In the genomic region with DNA sequence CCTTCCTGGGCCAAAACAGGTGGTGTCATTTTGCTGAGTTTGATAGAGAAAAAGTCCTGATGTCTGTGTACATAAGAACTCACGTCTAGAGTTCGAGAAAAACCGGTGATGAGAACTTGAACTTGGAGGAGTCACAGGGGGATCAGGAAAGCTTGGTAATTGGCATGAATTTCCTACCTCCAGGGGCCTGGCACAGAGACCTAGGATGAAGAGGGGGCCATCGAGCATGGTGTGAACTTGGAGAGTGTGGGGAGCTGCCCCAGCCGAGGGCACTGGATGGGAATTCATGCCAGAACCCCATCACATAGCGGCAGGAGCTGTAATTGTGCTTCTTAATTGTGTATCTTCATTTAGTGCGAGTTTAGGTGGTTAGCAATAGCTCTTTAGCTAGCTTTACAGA, we compare ENCODE assay signal across 17 cellular contexts.
DNase-seq lines count a peak whose midpoint lies in the region; ATAC-seq, FAIRE-seq and TF ChIP-seq lines count a peak whose summit lies in the region.
"Had no signal": no experiment of that assay in that cellular context is flagged by ENCODE, and none has a peak within 500 bp of the region (broad histone marks: within the 10 kb centered on the region; RNA-seq: fewer than 3 reads in every experiment).

No MANE protein-coding gene starts in this region.

- no peak for FAIRE-seq in astrocyte (lab: Jason Lieb, UNC)
- FAIRE-seq in keratinocyte (lab: Jason Lieb, UNC): no peak
- FAIRE-seq: GM12878 had no signal

- H3K9me1 ChIP-seq in keratinocyte (ENCODE audit: control insufficient read depth, extremely low read depth, insufficient read depth, low read length): no peaks in the 10 kb centered on the region

- H3K27ac ChIP-seq in astrocyte (ENCODE audit: low read depth, low read length): no peak overlapping the region
- H3K27ac ChIP-seq in keratinocyte (ENCODE audit: control insufficient read depth, insufficient read depth, low read length): no peak overlapping the region
- peak overlapping the region; percentile 46 to 79 for H3K27ac ChIP-seq in thoracic aorta
- H3K27ac ChIP-seq: left lung had no signal

- H4K20me1 ChIP-seq in astrocyte (ENCODE audit: insufficient read depth, low read length) (peaks cover 77% of the 10 kb centered on the region), keratinocyte (ENCODE audit: control insufficient read depth, extremely low read depth, insufficient read depth, low read length) (peaks cover 8% of the 10 kb centered on the region)

- H3K36me3 Mint-ChIP-seq in HFFc6 (ENCODE audit: low read depth): no peaks in the 10 kb centered on the region
- H3K36me3 Mint-ChIP-seq in astrocyte (ENCODE audit: low read depth, unreplicated experiment): peaks cover 3% of the 10 kb centered on the region
- H3K36me3 Mint-ChIP-seq: naive B cell had no signal

- H3K4me2 ChIP-seq in astrocyte (ENCODE audit: low read length) (peak overlapping the region; percentile 78), keratinocyte (ENCODE audit: control insufficient read depth, extremely low read depth, insufficient read depth, low read depth, low read length) (peak overlapping the region; percentile 94)

- H3K27ac Mint-ChIP-seq in HFFc6 (peak overlapping the region; percentile 83), astrocyte (ENCODE audit: unreplicated experiment) (no peak overlapping the region)
- H3K27ac Mint-ChIP-seq: activated CD4-positive, alpha-beta memory T cell treated with anti-CD3 and anti-CD28 coated beads, Interleukin-2, amount 10 ng/mL, durations not matched to agents 7 days and 5 days; activated naive CD8-positive, alpha-beta T cell treated with anti-CD3 and anti-CD28 coated beads, Interleukin-2, amount 50 U/mL, for 24 hours had no signal

- H2AFZ ChIP-seq in astrocyte (ENCODE audit: low read depth, low read length) (no peak overlapping the region), keratinocyte (ENCODE audit: control insufficient read depth, low read length) (peak overlapping the region; percentile 58)

- ATAC-seq in thoracic aorta (ENCODE audit: insufficient number of reproducible peaks, low FRiP score, low read depth) (no peak), GM21515 (IDR thresholded peaks at IDR 0.05; ENCODE audit: unreplicated experiment) (no peak)
- ATAC-seq: activated naive CD8-positive, alpha-beta T cell treated with anti-CD3 and anti-CD28 coated beads, Interleukin-2, amount 50 U/mL, for 24 hours; GM12878; left lung had no signal

- H3K4me1 Mint-ChIP-seq in HFFc6 (ENCODE audit: low read depth) (peaks cover 26% of the 10 kb centered on the region), astrocyte (ENCODE audit: low read depth, unreplicated experiment) (peaks cover 3% of the 10 kb centered on the region)

- no peaks in the 10 kb centered on the region for H3K36me3 ChIP-seq in astrocyte (ENCODE audit: insufficient read depth, low read length)
- H3K36me3 ChIP-seq in keratinocyte (ENCODE audit: control insufficient read depth in 2 of 2, extremely low read depth in 1 of 2, insufficient read depth in 2 of 2, low read length in 2 of 2): no peaks in the 10 kb centered on the region
- no peaks in the 10 kb centered on the region for H3K36me3 ChIP-seq in thoracic aorta
- H3K36me3 ChIP-seq: left lung had no signal

- H3K4me3 ChIP-seq in astrocyte (ENCODE audit: insufficient read depth, low read depth, low read length): peak overlapping the region; percentile 25
- peak overlapping the region in 2 of 3 experiments; percentile 49 to 70 for H3K4me3 ChIP-seq in keratinocyte (ENCODE audit: control insufficient read depth in 2 of 3, extremely low read depth in 1 of 3, insufficient read depth in 2 of 3, low read depth in 1 of 3, low read length in 3 of 3)
- peak overlapping the region; percentile 74 for H3K4me3 ChIP-seq in thoracic aorta
- H3K4me3 ChIP-seq: GM12878, left lung had no signal

- H3K27me3 ChIP-seq in astrocyte (ENCODE audit: insufficient read depth, low read length) (no peaks in the 10 kb centered on the region), keratinocyte (ENCODE audit: control insufficient read depth, extremely low read depth, insufficient read depth, low read length) (no peaks in the 10 kb centered on the region), thoracic aorta (replicated peaks; ENCODE audit: insufficient read depth) (no peaks in the 10 kb centered on the region)
- H3K27me3 ChIP-seq: left lung had no signal

- H3K79me2 ChIP-seq in astrocyte (ENCODE audit: insufficient read depth, low read length) (peaks cover 55% of the 10 kb centered on the region), keratinocyte (ENCODE audit: control insufficient read depth, insufficient read depth, low read length) (peaks cover 20% of the 10 kb centered on the region)

- H3K9me3 Mint-ChIP-seq in HFFc6 (no peaks in the 10 kb centered on the region), astrocyte (ENCODE audit: unreplicated experiment) (no peaks in the 10 kb centered on the region)
- H3K9me3 Mint-ChIP-seq: activated CD4-positive, alpha-beta memory T cell treated with anti-CD3 and anti-CD28 coated beads, Interleukin-2, amount 10 ng/mL, durations not matched to agents 7 days and 5 days; activated naive CD8-positive, alpha-beta T cell treated with anti-CD3 and anti-CD28 coated beads, Interleukin-2, amount 50 U/mL, for 24 hours; naive B cell had no signal

- H3K9me3 ChIP-seq in astrocyte (ENCODE audit: insufficient read depth, low read depth, low read length): no peaks in the 10 kb centered on the region
- H3K9me3 ChIP-seq in keratinocyte (ENCODE audit: control insufficient read depth, low read depth, low read length): no peaks in the 10 kb centered on the region
- H3K9me3 ChIP-seq in thoracic aorta: no peaks in the 10 kb centered on the region
- H3K9me3 ChIP-seq: left lung had no signal

- H3K9ac ChIP-seq in astrocyte (ENCODE audit: low read length) (peak overlapping the region; percentile 50), keratinocyte (ENCODE audit: control insufficient read depth, extremely low read depth, insufficient read depth, low read length) (peak overlapping the region; percentile 56)

- H3K4me1 ChIP-seq in astrocyte (ENCODE audit: insufficient read depth, low read length) (peaks cover 21% of the 10 kb centered on the region), keratinocyte (ENCODE audit: control insufficient read depth, extremely low read depth, insufficient read depth, low read length) (peaks cover 12% of the 10 kb centered on the region), thoracic aorta (ENCODE audit: control insufficient read depth in 1 of 2, low read depth in 2 of 2) (peaks cover 37 to 67% of the 10 kb centered on the region in 2 donors)

- TF ChIP-seq CTCF in HFFc6 (IDR thresholded peaks at IDR 0.05) (no peak), astrocyte (IDR thresholded peaks at IDR 0.05; ENCODE audit: insufficient read depth, low read depth, low read length) (no peak), keratinocyte (optimal IDR thresholded peaks at IDR 0.05 in 1 of 3, IDR thresholded peaks at IDR 0.05 in 1 of 3, conservative IDR thresholded peaks at IDR 0.05 in 1 of 3; ENCODE audit: extremely low read depth in 1 of 3, insufficient read depth in 2 of 3, low read length in 3 of 3) (no peak), thoracic aorta (IDR thresholded peaks at IDR 0.05) (no peak)

- dilution Hi-C loops in keratinocyte (cut with MboI; ENCODE audit: extremely low pct_ligation_motif_present, low sequenced_read_pairs): no loop called here

- H3K27me3 Mint-ChIP-seq in HFFc6 (ENCODE audit: insufficient read depth): peaks cover 2% of the 10 kb centered on the region
- H3K27me3 Mint-ChIP-seq in astrocyte (ENCODE audit: low read depth, unreplicated experiment): no peaks in the 10 kb centered on the region
- H3K27me3 Mint-ChIP-seq: activated CD4-positive, alpha-beta memory T cell treated with anti-CD3 and anti-CD28 coated beads, Interleukin-2, amount 10 ng/mL, durations not matched to agents 7 days and 5 days; activated naive CD8-positive, alpha-beta T cell treated with anti-CD3 and anti-CD28 coated beads, Interleukin-2, amount 50 U/mL, for 24 hours; naive B cell had no signal

- H3K4me3 Mint-ChIP-seq in HFFc6 (peak overlapping the region; percentile 84), astrocyte (ENCODE audit: unreplicated experiment) (no peak overlapping the region)
- H3K4me3 Mint-ChIP-seq: activated CD4-positive, alpha-beta memory T cell treated with anti-CD3 and anti-CD28 coated beads, Interleukin-2, amount 10 ng/mL, durations not matched to agents 7 days and 5 days; activated naive CD8-positive, alpha-beta T cell treated with anti-CD3 and anti-CD28 coated beads, Interleukin-2, amount 50 U/mL, for 24 hours; naive B cell had no signal

- no peak for DNase-seq in HFFc6
- DNase-seq in astrocyte (ENCODE audit: low read depth): no peak
- DNase-seq in keratinocyte (ENCODE audit: low read depth, low spot score): no peak
- DNase-seq in thoracic aorta (ENCODE audit: low spot score): no peak
- DNase-seq in iPS-NIHi7 (ENCODE audit: extremely low spot score): no peak
- no peak for DNase-seq in GM19240 (ENCODE audit: insufficient read length, low spot score)
- DNase-seq in occipital lobe (lab: John Stamatoyannopoulos, UW): no peak
- DNase-seq: activated CD4-positive, alpha-beta memory T cell treated with anti-CD3 and anti-CD28 coated beads, Interleukin-2, amount 10 ng/mL, durations not matched to agents 7 days and 5 days; activated naive CD8-positive, alpha-beta T cell treated with anti-CD3 and anti-CD28 coated beads, Interleukin-2, amount 50 U/mL, for 24 hours; KBM-7; left lung; naive B cell; NCI-H1436; NCI-H345; stimulated activated CD4-positive, alpha-beta T cell treated with anti-CD3 and anti-CD28 coated beads, Interleukin-4, amount 100 ng/mL, for 24 hours had no signal

Comparison
In these comparisons a context has a peak if more than half of its experiments do, and no peak if none do; other contexts are left out.
1. H3K27ac ChIP-seq: peak in thoracic aorta (2 of 2); none in astrocyte (single experiment) and keratinocyte (single experiment).
2. Peak in every context shown above with its lines, with median percentiles within 50 percentile points of each other: H3K4me3 ChIP-seq.